In genomic region chr13:98541701-98542203, GRCh38 we compare ENCODE assay signal across 10 cellular contexts. TPM values are rescaled to one million over a fixed set of nuclear protein-coding genes. Genes with fewer than 3 reads are reported as not detected.
DNase-seq lines count a peak whose midpoint lies in the region; ATAC-seq, FAIRE-seq and TF ChIP-seq lines count a peak whose summit lies in the region.
"Had no signal": no experiment of that assay in that cellular context is flagged by ENCODE, and none has a peak within 500 bp of the region (broad histone marks: within the 10 kb centered on the region; RNA-seq: fewer than 3 reads in every experiment).

No MANE protein-coding gene starts in this region.

- no peak for ATAC-seq in activated T-cell treated with anti-CD3 and anti-CD28 coated beads, Interleukin-2, amount 50 U/mL, for 72 hours (replicated peaks in 1 of 2)
- peak; percentile 32 for ATAC-seq in activated B cell treated with CpG ODN at 0.5 μM for 24 hours (ENCODE audit: low read depth)

- intact Hi-C loops in activated B cell treated with CpG ODN at 0.5 μM for 24 hours (cut with micrococcal nuclease), result loop anchor here (2.0 to 5.0 kb wide), 4 partner anchors 17 to 111 kb away; no protein-coding TSS in a partner anchor

- H3K4me1 Mint-ChIP-seq in activated T-cell treated with anti-CD3 and anti-CD28 coated beads, Interleukin-2, amount 50 U/mL, for 72 hours (ENCODE audit: low read depth), result peaks cover 100% of the 10 kb centered on the region
- H3K4me1 Mint-ChIP-seq in activated B cell treated with CpG ODN at 0.5 μM for 24 hours (peaks cover 90% of the 10 kb centered on the region), glutamatergic neuron (ENCODE audit: low read depth, unreplicated experiment) (peaks cover 88% of the 10 kb centered on the region)

- CTCF ChIA-PET in activated B cell treated with CpG ODN at 0.5 μM for 24 hours (lab: Charles Lee), result interaction anchor here (2.6 kb wide), 1 partner anchor 111 kb away, joined by 8 read pairs; no protein-coding TSS in a partner anchor

- H3K27ac ChIP-seq in subcutaneous abdominal adipose tissue (ENCODE audit: low read depth, low read length), result peak overlapping the region; percentile 58
- H3K27ac ChIP-seq: SJCRH30 had no signal

- no peaks in the 10 kb centered on the region for H3K9me3 Mint-ChIP-seq in activated T-cell treated with anti-CD3 and anti-CD28 coated beads, Interleukin-2, amount 50 U/mL, for 72 hours
- H3K9me3 Mint-ChIP-seq in activated B cell treated with CpG ODN at 0.5 μM for 24 hours, result no peaks in the 10 kb centered on the region
- H3K9me3 Mint-ChIP-seq in glutamatergic neuron (ENCODE audit: unreplicated experiment), result peaks cover 30% of the 10 kb centered on the region

- H3K27ac Mint-ChIP-seq in activated T-cell treated with anti-CD3 and anti-CD28 coated beads, Interleukin-2, amount 50 U/mL, for 72 hours, result peak overlapping the region; percentile 89
- H3K27ac Mint-ChIP-seq in activated B cell treated with CpG ODN at 0.5 μM for 24 hours (peak overlapping the region; percentile 41), glutamatergic neuron (ENCODE audit: unreplicated experiment) (peak overlapping the region; percentile 99)

- H3K27me3 ChIP-seq in subcutaneous abdominal adipose tissue (ENCODE audit: control insufficient read depth in 5 of 5, insufficient read depth in 4 of 5, low read length in 5 of 5), result no peaks in the 10 kb centered on the region
- H3K27me3 ChIP-seq: SJCRH30 had no signal

- H3K9me3 ChIP-seq in subcutaneous abdominal adipose tissue (ENCODE audit: control insufficient read depth in 5 of 5, low read length in 5 of 5), result no peaks in the 10 kb centered on the region
- H3K9me3 ChIP-seq: SJCRH30 had no signal

- TF ChIP-seq CTCF in activated B cell treated with CpG ODN at 0.5 μM for 24 hours (IDR thresholded peaks at IDR 0.05) (no peak), glutamatergic neuron (IDR thresholded peaks at IDR 0.05; ENCODE audit: partially characterized antibody, unreplicated experiment) (no peak)

- POLR2A ChIA-PET in activated B cell treated with CpG ODN at 0.5 μM for 24 hours (lab: Charles Lee), result interaction anchor here (0.6 to 0.8 kb wide), 2 partner anchors 27 to 39 kb away, joined by 3 to 10 read pairs; no protein-coding TSS in a partner anchor

- peak overlapping the region in 1 of 5 donors; percentile 54 for H3K4me3 ChIP-seq in subcutaneous abdominal adipose tissue (ENCODE audit: low read depth in 1 of 5, low read length in 5 of 5)
- H3K4me3 ChIP-seq: SJCRH30 had no signal

- H3K36me3 Mint-ChIP-seq in activated T-cell treated with anti-CD3 and anti-CD28 coated beads, Interleukin-2, amount 50 U/mL, for 72 hours (ENCODE audit: insufficient read depth in 2 of 2), result peaks cover 0 to 8% of the 10 kb centered on the region in 2 donors
- peaks cover 22% of the 10 kb centered on the region for H3K36me3 Mint-ChIP-seq in activated B cell treated with CpG ODN at 0.5 μM for 24 hours (ENCODE audit: low read depth)
- H3K36me3 Mint-ChIP-seq in glutamatergic neuron (ENCODE audit: unreplicated experiment), result no peaks in the 10 kb centered on the region

- H3K4me3 Mint-ChIP-seq in activated T-cell treated with anti-CD3 and anti-CD28 coated beads, Interleukin-2, amount 50 U/mL, for 72 hours, result peak overlapping the region; percentile 79 to 82
- H3K4me3 Mint-ChIP-seq in activated B cell treated with CpG ODN at 0.5 μM for 24 hours (no peak overlapping the region), glutamatergic neuron (ENCODE audit: unreplicated experiment) (peak overlapping the region; percentile 23)

- FAIRE-seq in frontal cortex (lab: Jason Lieb, UNC), result no peak
- FAIRE-seq: HTR-8/SVneo had no signal

- no peaks in the 10 kb centered on the region for H3K27me3 Mint-ChIP-seq in activated T-cell treated with anti-CD3 and anti-CD28 coated beads, Interleukin-2, amount 50 U/mL, for 72 hours (ENCODE audit: low read depth)
- H3K27me3 Mint-ChIP-seq in activated B cell treated with CpG ODN at 0.5 μM for 24 hours (no peaks in the 10 kb centered on the region), glutamatergic neuron (ENCODE audit: unreplicated experiment) (peaks cover 27% of the 10 kb centered on the region)

- H3K36me3 ChIP-seq in subcutaneous abdominal adipose tissue (ENCODE audit: control insufficient read depth in 5 of 5, insufficient read depth in 5 of 5, low read length in 5 of 5), result peaks cover 0 to 3% (median 0%) of the 10 kb centered on the region in 5 donors
- H3K36me3 ChIP-seq: SJCRH30 had no signal

- DNase-seq in activated T-cell treated with anti-CD3 and anti-CD28 coated beads, Interleukin-2, amount 50 U/mL, for 72 hours, result no peak
- DNase-seq in activated T-cell treated with anti-CD3 and anti-CD28 coated beads, Interleukin-2, amount 50 U/mL, for 1 hour, result no peak
- DNase-seq in activated B cell treated with CpG ODN at 0.5 μM for 24 hours, result no peak
- no peak for DNase-seq in glutamatergic neuron
- no peak for DNase-seq in frontal cortex (ENCODE audit: low spot score in 2 of 2)
- DNase-seq in stimulated activated CD4-positive, alpha-beta T cell treated with anti-CD3 and anti-CD28 coated beads, Interleukin-4, amount 100 ng/mL, for 1 hour, result no peak
- DNase-seq in LoVo (ENCODE audit: low spot score), result no peak
- DNase-seq: SJCRH30 had no signal

- peak overlapping the region in 1 of 5 donors; percentile 26 for H3K9ac ChIP-seq in subcutaneous abdominal adipose tissue (ENCODE audit: low read length in 5 of 5)

- peaks cover 8 to 73% (median 59%) of the 10 kb centered on the region in 5 donors for H3K4me1 ChIP-seq in subcutaneous abdominal adipose tissue (ENCODE audit: control insufficient read depth in 5 of 5, insufficient read depth in 5 of 5, low read length in 5 of 5)
- H3K4me1 ChIP-seq: SJCRH30 had no signal

RNA-seq across cellular contexts. Expression of gene STK24, which starts 35.2 kb away (rescaled TPM):
- total RNA-seq in activated T-cell treated with anti-CD3 and anti-CD28 coated beads, Interleukin-2, amount 50 U/mL, for 72 hours, result 100 to 1,000 TPM; 175 to 207 TPM
- total RNA-seq in activated B cell treated with CpG ODN at 0.5 μM for 24 hours (74.8 and 84.8 TPM in 2 replicates), glutamatergic neuron (ENCODE audit: unreplicated experiment) (188 TPM), frontal cortex (26.1 TPM)

Comparison
In these comparisons a context has a peak if more than half of its experiments do, and no peak if none do; other contexts are left out.
1. H3K27ac Mint-ChIP-seq: peak in every context shown above with its lines; median percentile 99 in glutamatergic neuron; 89 in activated T-cell treated with anti-CD3 and anti-CD28 coated beads, Interleukin-2, amount 50 U/mL, for 72 hours; 41 in activated B cell treated with CpG ODN at 0.5 μM for 24 hours.